ENCODE assay signal across 8 cellular contexts in genomic region chr6:151239603-151240035, GRCh38. TPM values are rescaled to one million over a fixed set of nuclear protein-coding genes. Genes with fewer than 3 reads are reported as not detected.
DNase-seq lines count a peak whose midpoint lies in the region; ATAC-seq and TF ChIP-seq lines count a peak whose summit lies in the region.

Gene AKAP12, plus strand, starts transcription at chr6:151239967. Its CDS starts 596 bp downstream, at chr6:151240563.

- peaks cover 39% of the 10 kb centered on the region for H3K4me1 Mint-ChIP-seq in chondrocyte (ENCODE audit: low read depth)
- H3K4me1 Mint-ChIP-seq in stimulated activated naive CD8-positive, alpha-beta T cell treated with anti-CD3 and anti-CD28 coated beads, Interleukin-15, amount 100 ng/mL, for 72 hours: peaks cover 20% of the 10 kb centered on the region

- DNase-seq in A673 (ENCODE audit: low spot score) (no peak), chondrocyte (ENCODE audit: low spot score) (no peak), left lobe of liver (ENCODE audit: low spot score) (no peak), Kasumi-1 (lab: John Stamatoyannopoulos, UW) (no peak), germinal center (ENCODE audit: low spot score) (no peak)
- DNase-seq in stimulated activated naive CD8-positive, alpha-beta T cell treated with anti-CD3 and anti-CD28 coated beads, Interleukin-15, amount 100 ng/mL, for 72 hours: peak in 1 of 2 donors; percentile 10

- TF ChIP-seq CTCF in A673 (conservative IDR thresholded peaks at IDR 0.05; ENCODE audit: low read depth, low read length) (no peak), chondrocyte (IDR thresholded peaks at IDR 0.05) (no peak)

- H3K27me3 ChIP-seq in A673 (replicated peaks; ENCODE audit: insufficient read depth, low read depth, low read length, poor library complexity): no peaks in the 10 kb centered on the region
- H3K27me3 ChIP-seq in HUES64 (ENCODE audit: insufficient read depth, low read length): peaks cover 12% of the 10 kb centered on the region; the same call in 1 of the 2 replicates

- H3K4me1 ChIP-seq in A673 (ENCODE audit: insufficient read depth, low read length, poor library complexity, severe bottlenecking) (peaks cover 15% of the 10 kb centered on the region), HUES64 (ENCODE audit: insufficient read depth, low read length) (peaks cover 21% of the 10 kb centered on the region)

- no peaks in the 10 kb centered on the region for H3K27me3 Mint-ChIP-seq in chondrocyte (ENCODE audit: low read depth)
- peaks cover 83% of the 10 kb centered on the region for H3K27me3 Mint-ChIP-seq in stimulated activated naive CD8-positive, alpha-beta T cell treated with anti-CD3 and anti-CD28 coated beads, Interleukin-15, amount 100 ng/mL, for 72 hours

- POLR2A ChIA-PET in A673 (lab: Charles Lee; ENCODE audit: low non-redundant PET): no interaction called here

- no peaks in the 10 kb centered on the region for H3K9me3 Mint-ChIP-seq in chondrocyte (ENCODE audit: low read depth)
- H3K9me3 Mint-ChIP-seq in stimulated activated naive CD8-positive, alpha-beta T cell treated with anti-CD3 and anti-CD28 coated beads, Interleukin-15, amount 100 ng/mL, for 72 hours: no peaks in the 10 kb centered on the region

- H3K27ac Mint-ChIP-seq in chondrocyte (ENCODE audit: unreplicated experiment): peak within 1 kb of the TSS; percentile 92
- H3K27ac Mint-ChIP-seq in stimulated activated naive CD8-positive, alpha-beta T cell treated with anti-CD3 and anti-CD28 coated beads, Interleukin-15, amount 100 ng/mL, for 72 hours: peak within 1 kb of the TSS in 1 of 2 donors; percentile 75

- H3K36me3 ChIP-seq in A673 (ENCODE audit: insufficient read depth, low read length, poor library complexity, severe bottlenecking) (no peaks in the 10 kb centered on the region), HUES64 (ENCODE audit: insufficient read depth, low read length) (no peaks in the 10 kb centered on the region)

- intact Hi-C loops in A673 (cut with micrococcal nuclease; ENCODE audit: unreplicated experiment): loop anchor here (2.0 kb wide), 1 partner anchor 85 kb away; no protein-coding TSS in a partner anchor

- H3K4me3 ChIP-seq in A673 (ENCODE audit: low read depth, low read length, poor library complexity, severe bottlenecking) (peak within 1 kb of the TSS; percentile 84), HUES64 (ENCODE audit: low read length) (peak within 1 kb of the TSS; percentile 91)

- BruUV-seq in A673 (replicated peaks; lab: Mats Ljungman, UMichigan): no TSS peak

- 10% methylated on average over 23 of the region's 23 CpGs for WGBS in HUES64

- H3K9ac ChIP-seq in HUES64 (ENCODE audit: low read depth, low read length): peak within 1 kb of the TSS; percentile 78

- ATAC-seq in left lobe of liver (peak; percentile 30), HG03439 (IDR thresholded peaks at IDR 0.05; ENCODE audit: unreplicated experiment) (no peak)
- peak; percentile 36 for ATAC-seq in stimulated activated naive CD8-positive, alpha-beta T cell treated with anti-CD3 and anti-CD28 coated beads, Interleukin-15, amount 100 ng/mL, for 72 hours

- CTCF ChIA-PET in A673 (lab: Charles Lee): interaction anchor here (0.7 kb wide), 1 partner anchor 14 kb away, joined by 5 read pairs; no protein-coding TSS in a partner anchor

- H3K9me3 ChIP-seq in A673 (ENCODE audit: low read depth, low read length, poor library complexity, severe bottlenecking): no peaks in the 10 kb centered on the region
- H3K9me3 ChIP-seq in HUES64 (ENCODE audit: insufficient read depth, low read depth, low read length): no peaks in the 10 kb centered on the region

- H3K36me3 Mint-ChIP-seq in chondrocyte (ENCODE audit: low read depth): no peaks in the 10 kb centered on the region

- H3K27ac ChIP-seq in A673 (ENCODE audit: low read depth, low read length, poor library complexity, severe bottlenecking): no peak within 1 kb of the TSS
- H3K27ac ChIP-seq in HUES64 (ENCODE audit: low read depth, low read length): peak within 1 kb of the TSS; percentile 94

- H3K4me3 Mint-ChIP-seq in chondrocyte (ENCODE audit: unreplicated experiment): peak within 1 kb of the TSS; percentile 94
- H3K4me3 Mint-ChIP-seq in stimulated activated naive CD8-positive, alpha-beta T cell treated with anti-CD3 and anti-CD28 coated beads, Interleukin-15, amount 100 ng/mL, for 72 hours: peak within 1 kb of the TSS; percentile 86 to 94

RNA-seq across cellular contexts. Expression of gene AKAP12, which starts in this region (rescaled TPM):
- total RNA-seq in A673 (2021) (37.3 and 40.0 TPM in 2 replicates), chondrocyte (75.5 to 184 TPM (median 176 TPM) in 3 replicates), left lobe of liver (3.4 TPM)
- 44.8 TPM for polyA plus RNA-seq in HUES64 (2013, experiment 1 of 2)
- polyA plus RNA-seq in HUES64 (2013, experiment 2 of 2): 49.1 TPM
